2 cellular contexts compared by ENCODE assay signal in the genomic region with DNA sequence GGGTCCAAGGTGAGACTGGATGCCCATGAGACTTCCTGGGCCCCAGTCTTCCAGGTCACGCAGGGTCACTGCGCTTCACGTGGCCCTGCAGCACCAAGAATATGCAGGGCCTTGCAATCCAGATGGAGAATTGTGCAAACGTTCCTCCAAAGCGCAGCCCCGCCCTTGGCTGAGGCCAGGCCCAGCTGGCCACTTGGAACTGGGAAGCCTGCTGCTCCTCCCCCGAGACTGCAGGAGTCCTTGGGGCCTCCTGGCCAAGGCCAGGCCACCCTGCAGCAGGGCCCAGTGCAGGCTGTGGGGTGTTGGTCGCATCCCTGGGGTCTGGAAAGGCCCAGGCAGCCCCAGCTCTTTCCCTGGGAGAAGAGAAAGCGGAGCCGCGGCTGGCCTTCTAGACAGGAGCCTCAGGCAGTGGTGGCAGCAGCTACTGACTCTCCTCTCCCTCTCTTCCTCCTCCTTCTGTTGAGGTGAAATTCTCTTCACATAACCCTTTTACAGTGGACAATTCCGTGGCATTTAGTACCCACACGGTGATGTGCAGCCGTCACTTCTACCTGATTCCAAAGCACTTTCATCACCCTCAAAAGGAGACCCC.
TF ChIP-seq lines count a peak whose summit lies in the region.

No MANE protein-coding gene starts in this region.

TF ChIP-seq in SK-N-SH, 30 proteins besides CTCF, POLR2A, EP300 and RAD21 (continued from another document):
- TF ChIP-seq MEF2A (IDR thresholded peaks at IDR 0.05; ENCODE audit: borderline replicate concordance, low read depth) (no peak), IRF3 (IDR thresholded peaks at IDR 0.05; ENCODE audit: low read depth, low read length) (no peak), SMC3 (IDR thresholded peaks at IDR 0.05; ENCODE audit: low read depth, low read length) (no peak), MXI1 (IDR thresholded peaks at IDR 0.05; ENCODE audit: low read depth, low read length) (no peak), GATA2 (CRISPR knock-in tag; IDR thresholded peaks at IDR 0.05) (no peak), NRF1 (IDR thresholded peaks at IDR 0.05; ENCODE audit: low read depth, low read length) (no peak)

TF ChIP-seq in SK-N-SH treated with all-trans-retinoic acid at 6 μM for 48 hours, 23 proteins besides CTCF, POLR2A, EP300 and RAD21 (continued from another document):
- no peak for TF ChIP-seq PATZ1 (CRISPR knock-in tag; IDR thresholded peaks at IDR 0.05; ENCODE audit: borderline replicate concordance)
- TF ChIP-seq CSDC2 (CRISPR knock-in tag; IDR thresholded peaks at IDR 0.05): no peak
- no peak for TF ChIP-seq BACH2 (CRISPR knock-in tag; IDR thresholded peaks at IDR 0.05; ENCODE audit: borderline replicate concordance)
- TF ChIP-seq ARNTL (CRISPR knock-in tag; IDR thresholded peaks at IDR 0.05; ENCODE audit: borderline replicate concordance, low read depth): no peak
- TF ChIP-seq ESRRG (CRISPR knock-in tag; IDR thresholded peaks at IDR 0.05): no peak
- TF ChIP-seq ZFP30 (CRISPR knock-in tag; IDR thresholded peaks at IDR 0.05): no peak
- TF ChIP-seq SNAI2 (CRISPR knock-in tag; IDR thresholded peaks at IDR 0.05): no peak
- TF ChIP-seq ZNF8 (CRISPR knock-in tag; IDR thresholded peaks at IDR 0.05): no peak
- no peak for TF ChIP-seq ZC3H10 (CRISPR knock-in tag; IDR thresholded peaks at IDR 0.05)
- no peak for TF ChIP-seq RARB (CRISPR knock-in tag; IDR thresholded peaks at IDR 0.05)
- TF ChIP-seq, protein P1, sequence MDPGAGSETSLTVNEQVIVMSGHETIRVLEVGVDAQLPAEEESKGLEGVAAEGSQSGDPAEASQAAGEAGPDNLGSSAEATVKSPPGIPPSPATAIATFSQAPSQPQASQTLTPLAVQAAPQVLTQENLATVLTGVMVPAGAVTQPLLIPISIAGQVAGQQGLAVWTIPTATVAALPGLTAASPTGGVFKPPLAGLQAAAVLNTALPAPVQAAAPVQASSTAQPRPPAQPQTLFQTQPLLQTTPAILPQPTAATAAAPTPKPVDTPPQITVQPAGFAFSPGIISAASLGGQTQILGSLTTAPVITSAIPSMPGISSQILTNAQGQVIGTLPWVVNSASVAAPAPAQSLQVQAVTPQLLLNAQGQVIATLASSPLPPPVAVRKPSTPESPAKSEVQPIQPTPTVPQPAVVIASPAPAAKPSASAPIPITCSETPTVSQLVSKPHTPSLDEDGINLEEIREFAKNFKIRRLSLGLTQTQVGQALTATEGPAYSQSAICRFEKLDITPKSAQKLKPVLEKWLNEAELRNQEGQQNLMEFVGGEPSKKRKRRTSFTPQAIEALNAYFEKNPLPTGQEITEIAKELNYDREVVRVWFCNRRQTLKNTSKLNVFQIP (CRISPR knock-in tag; IDR thresholded peaks at IDR 0.05; ENCODE audit: borderline replicate concordance, low read depth): no peak
